In the genomic region with DNA sequence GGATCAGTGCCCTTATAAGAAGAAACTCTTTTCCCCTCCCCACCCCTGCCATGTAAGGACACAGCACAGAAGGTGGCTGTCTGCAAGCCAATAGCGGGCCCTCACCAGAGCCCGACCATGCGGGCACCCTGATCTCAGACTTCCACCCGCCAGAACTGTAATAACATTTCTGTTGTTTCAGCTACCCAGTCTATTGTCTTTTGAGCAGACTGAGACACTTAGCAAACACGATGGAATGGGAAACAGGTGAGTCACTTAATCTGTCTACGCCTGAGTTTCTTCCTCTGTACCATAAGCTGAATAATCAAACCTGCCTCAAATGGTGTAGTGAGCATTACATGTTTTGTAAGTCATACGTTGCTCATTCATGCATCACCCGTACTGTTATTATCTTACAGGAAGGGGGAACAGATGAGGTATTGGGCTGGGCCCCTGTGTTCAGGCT, we compare ENCODE assay signal across 12 cellular contexts. TPM values are rescaled to one million over a fixed set of nuclear protein-coding genes. Genes with fewer than 3 reads are reported as not detected.
DNase-seq lines count a peak whose midpoint lies in the region; ATAC-seq and TF ChIP-seq lines count a peak whose summit lies in the region.
"Had no signal": no experiment of that assay in that cellular context is flagged by ENCODE, and none has a peak within 500 bp of the region (broad histone marks: within the 10 kb centered on the region; RNA-seq: fewer than 3 reads in every experiment).

No MANE protein-coding gene starts in this region.

- CTCF ChIA-PET in AG04449 (lab: Yijun Ruan, JAX) (interaction anchor here (1.6 to 8.5 kb wide), 2 partner anchors 11 to 17 kb away, joined by 5 to 53 read pairs; no protein-coding TSS in a partner anchor), Panc1 (lab: Charles Lee) (no interaction called here)

- H3K4me3 ChIP-seq in AG04449 (ENCODE audit: low read depth, low read length) = no peak overlapping the region
- no peak overlapping the region for H3K4me3 ChIP-seq in Panc1 (ENCODE audit: low read depth in 2 of 2, low read length in 2 of 2)
- no peak overlapping the region for H3K4me3 ChIP-seq in fibroblast of mammary gland (ENCODE audit: control insufficient read depth, low read depth, low read length)
- H3K4me3 ChIP-seq: sigmoid colon had no signal

- no peak overlapping the region for H3K27ac ChIP-seq in Panc1 (ENCODE audit: low read length)
- no peak overlapping the region for H3K27ac ChIP-seq in caudate nucleus (ENCODE audit: low read depth, low read length)
- H3K27ac ChIP-seq: sigmoid colon had no signal

- no TSS peak for BruUV-seq in Panc1 (replicated peaks; lab: Mats Ljungman, UMichigan)

- no peaks in the 10 kb centered on the region for H3K36me3 ChIP-seq in Panc1 (ENCODE audit: control insufficient read depth, insufficient read depth, low read length)
- H3K36me3 ChIP-seq: sigmoid colon had no signal

- peak; percentile 45 for ATAC-seq in Panc1

- 0 out of 2 replicates have a peak, but pooled peaks cover 3% of the 10 kb centered on the region for H3K27me3 ChIP-seq in Panc1 (ENCODE audit: control insufficient read depth, insufficient read depth, low read length)
- H3K27me3 ChIP-seq: sigmoid colon had no signal

- in situ Hi-C loops in Panc1 (cut with HindIII; ENCODE audit: low pct_unique_long_range_greater_than_20kb, low sequenced_read_pairs) = no loop called here

- H3K9me3 ChIP-seq in Panc1 (ENCODE audit: control insufficient read depth, insufficient read depth, low read depth, low read length) = no peaks in the 10 kb centered on the region
- H3K9me3 ChIP-seq: Caco-2, sigmoid colon had no signal

- H3K4me1 ChIP-seq in Panc1 (ENCODE audit: control insufficient read depth, insufficient read depth, low read length) = no peaks in the 10 kb centered on the region
- H3K4me1 ChIP-seq: Caco-2, sigmoid colon had no signal

- intact Hi-C loops in Panc1 (cut with micrococcal nuclease; ENCODE audit: unreplicated experiment) = no loop called here

- TF ChIP-seq CTCF in AG04449 (IDR thresholded peaks at IDR 0.05; ENCODE audit: insufficient read depth, low read length, missing control alignments) = no peak
- no peak for TF ChIP-seq CTCF in Panc1 (IDR thresholded peaks at IDR 0.05)
- TF ChIP-seq CTCF in fibroblast of mammary gland (conservative IDR thresholded peaks at IDR 0.05; ENCODE audit: control insufficient read depth, insufficient read depth, low read depth, low read length) = no peak

- DNase-seq in AG04449 (ENCODE audit: low read depth, low spot score) = peak; percentile 9
- peak; percentile 80 for DNase-seq in HCEC 1CT
- peak; percentile 47 for DNase-seq in Panc1 (ENCODE audit: low read depth, low spot score)
- DNase-seq in fibroblast of mammary gland (ENCODE audit: low read depth) = peak; percentile 80
- no peak for DNase-seq in caudate nucleus (lab: John Stamatoyannopoulos, UW)
- no peak for DNase-seq in activated CD4-positive, CD25-positive, alpha-beta regulatory T cell (lab: John Stamatoyannopoulos, UW)
- no peak for DNase-seq in NCI-H526 (lab: John Stamatoyannopoulos, UW)
- DNase-seq in NCI-H1694 treated with DMSO at 0.1 percent for 48 hours (lab: John Stamatoyannopoulos, UW) = no peak
- DNase-seq: activated CD8-positive, alpha-beta memory T cell treated with anti-CD3 and anti-CD28 coated beads for 24 hours; aorta; Caco-2; sigmoid colon had no signal

- POLR2A ChIA-PET in AG04449 (lab: Yijun Ruan, JAX) (no interaction called here), Panc1 (lab: Charles Lee) (no interaction called here)

RNA-seq across cellular contexts. Expression of gene STRA8, which starts 58.2 kb away (rescaled TPM):
- total RNA-seq in Panc1 (2021; ENCODE audit: unreplicated experiment) = not detected
- not detected for polyA plus RNA-seq in Panc1 (2012; ENCODE audit: insufficient read length)
- total RNA-seq: aorta, Caco-2, sigmoid colon had no signal
- polyA plus RNA-seq: aorta, sigmoid colon had no signal

Comparison
In these comparisons a context has a peak if more than half of its experiments do, and no peak if none do; other contexts are left out.
1. DNase-seq: peak in AG04449 (single experiment), HCEC 1CT (single experiment), Panc1 (single experiment) and fibroblast of mammary gland (single experiment); none in caudate nucleus (0 of 61), activated CD4-positive, CD25-positive, alpha-beta regulatory T cell (0 of 4), NCI-H526 (0 of 2) and NCI-H1694 treated with DMSO at 0.1 percent for 48 hours (single experiment).